30 cellular contexts compared by ENCODE assay signal in the genomic region with DNA sequence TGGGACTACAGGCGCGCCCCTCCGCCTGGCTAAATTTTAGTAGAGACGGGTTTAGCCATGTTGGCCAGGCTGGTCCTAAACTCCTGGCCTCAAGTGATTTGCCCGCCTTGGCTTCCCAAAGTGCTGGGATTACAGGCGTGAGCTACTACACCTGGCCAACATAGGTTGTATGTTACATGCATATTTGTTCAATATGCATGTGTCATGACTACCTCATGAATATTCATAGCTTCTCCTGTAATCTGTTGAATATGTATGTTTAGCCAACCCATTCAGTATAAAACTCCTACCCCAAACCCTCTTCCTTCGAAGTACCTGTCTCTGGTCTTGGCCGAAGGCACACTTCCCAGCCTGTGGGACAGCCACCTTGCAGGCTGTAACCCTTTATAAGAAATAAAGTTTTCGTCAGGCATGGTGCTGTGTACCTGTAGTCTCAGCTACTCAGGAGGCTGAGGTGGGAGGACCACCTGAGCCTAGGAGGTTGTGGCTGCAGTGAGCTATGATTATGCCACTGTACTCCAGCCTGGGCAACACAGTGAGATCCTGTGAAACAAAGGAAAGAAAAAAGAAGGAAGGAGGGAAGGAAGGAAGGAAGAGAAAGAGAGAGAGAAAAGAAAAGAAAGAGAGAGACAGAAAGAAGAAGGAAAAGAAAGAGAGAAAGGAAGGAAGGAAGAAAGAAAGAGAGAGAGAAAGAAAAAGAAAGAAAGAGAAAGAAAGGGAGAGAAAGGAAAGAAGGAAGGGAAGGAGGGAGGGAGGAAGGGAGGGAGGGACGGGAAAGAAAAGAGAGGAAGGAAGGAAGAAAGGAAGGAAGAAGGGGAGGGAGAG. TPM values are rescaled to one million over a fixed set of nuclear protein-coding genes. Genes with fewer than 3 reads are reported as not detected.
"Had no signal": no experiment of that assay in that cellular context is flagged by ENCODE, and none has a peak within 500 bp of the region (broad histone marks: within the 10 kb centered on the region; RNA-seq: fewer than 3 reads in every experiment).

No MANE protein-coding gene starts in this region.

- DNase-seq: activated CD4-positive, alpha-beta T cell treated with anti-CD3 and anti-CD28 coated beads for 48 hours; activated CD4-positive, alpha-beta T cell treated with anti-CD3 and anti-CD28 coated beads, Interleukin-2, amount 50 U/mL, for 4 hours; activated CD4-positive, CD25-positive, alpha-beta regulatory T cell treated with anti-CD3 and anti-CD28 coated beads, Interleukin-2, amount 50 U/mL, for 72 hours; activated CD8-positive, alpha-beta memory T cell treated with anti-CD3 and anti-CD28 coated beads, Interleukin-2, amount 50 U/mL, for 48 hours; activated CD8-positive, alpha-beta T cell treated with anti-CD3 and anti-CD28 coated beads, Interleukin-2, amount 10 ng/mL, durations not matched to agents 7 days and 5 days; activated effector memory CD4-positive, alpha-beta T cell treated with Interleukin-2 at 50 U/mL for 16 hours; activated naive CD4-positive, alpha-beta T cell treated with anti-CD3 and anti-CD28 coated beads for 36 hours; activated naive CD8-positive, alpha-beta T cell treated with anti-CD3 and anti-CD28 coated beads, Interleukin-2, amount 10 ng/mL, durations not matched to agents 7 days and 5 days; activated T-cell treated with anti-CD3 and anti-CD28 coated beads, Interleukin-2, amount 50 U/mL, for 1 hour; adrenal gland; anterior cingulate cortex; NCI-H1092; NCI-H1417; NCI-H1930; NCI-H2107; NCI-H2171 treated with DMSO at 0.1 percent for 48 hours; NCI-H226; NCI-H510A; NCI-H69; NK-92 treated with Interleukin-12 subunit alpha and Interleukin-12 subunit beta, amount 100 ng/mL, for 24 hours; Right ventricle myocardium superior; RPMI8226; SJCRH30; SK-N-SH; T-helper 1 cell had no signal

- H3K4me1 Mint-ChIP-seq: activated naive CD8-positive, alpha-beta T cell treated with anti-CD3 and anti-CD28 coated beads, Interleukin-2, amount 10 ng/mL, durations not matched to agents 7 days and 5 days had no signal

- H3K27ac Mint-ChIP-seq: activated CD8-positive, alpha-beta T cell treated with anti-CD3 and anti-CD28 coated beads, Interleukin-2, amount 10 ng/mL, durations not matched to agents 7 days and 5 days; activated naive CD4-positive, alpha-beta T cell treated with anti-CD3 and anti-CD28 coated beads for 36 hours; activated naive CD8-positive, alpha-beta T cell treated with anti-CD3 and anti-CD28 coated beads, Interleukin-2, amount 10 ng/mL, durations not matched to agents 7 days and 5 days had no signal

- H3K4me3 Mint-ChIP-seq: activated CD8-positive, alpha-beta T cell treated with anti-CD3 and anti-CD28 coated beads, Interleukin-2, amount 10 ng/mL, durations not matched to agents 7 days and 5 days; activated naive CD4-positive, alpha-beta T cell treated with anti-CD3 and anti-CD28 coated beads for 36 hours; activated naive CD8-positive, alpha-beta T cell treated with anti-CD3 and anti-CD28 coated beads, Interleukin-2, amount 10 ng/mL, durations not matched to agents 7 days and 5 days had no signal

- H3K9me3 Mint-ChIP-seq: activated naive CD4-positive, alpha-beta T cell treated with anti-CD3 and anti-CD28 coated beads for 36 hours; activated naive CD8-positive, alpha-beta T cell treated with anti-CD3 and anti-CD28 coated beads, Interleukin-2, amount 10 ng/mL, durations not matched to agents 7 days and 5 days had no signal

- H3K4me2 ChIP-seq: KMS-11, SK-N-SH had no signal

- H3K27me3 ChIP-seq: adrenal gland had no signal

- H3K9ac ChIP-seq: KMS-11, SK-N-SH had no signal

- H3K4me3 ChIP-seq: adrenal gland, SJCRH30 had no signal

- H3K4me1 ChIP-seq: SJCRH30 had no signal

- H3K36me3 ChIP-seq: adrenal gland, SJCRH30 had no signal

- H3K27ac ChIP-seq: adrenal gland, KMS-11, SJCRH30 had no signal

- ATAC-seq: activated CD8-positive, alpha-beta T cell treated with anti-CD3 and anti-CD28 coated beads, Interleukin-2, amount 10 ng/mL, durations not matched to agents 7 days and 5 days; Panc1 had no signal

- H3K36me3 Mint-ChIP-seq: activated naive CD8-positive, alpha-beta T cell treated with anti-CD3 and anti-CD28 coated beads, Interleukin-2, amount 10 ng/mL, durations not matched to agents 7 days and 5 days had no signal

- H3K9me3 ChIP-seq: adrenal gland, SJCRH30, SK-N-SH had no signal

RNA-seq across cellular contexts. Expression of a gene that starts 29.3 kb away (rescaled TPM):
- total RNA-seq: activated CD8-positive, alpha-beta T cell treated with anti-CD3 and anti-CD28 coated beads, Interleukin-2, amount 10 ng/mL, durations not matched to agents 7 days and 5 days; activated naive CD8-positive, alpha-beta T cell treated with anti-CD3 and anti-CD28 coated beads, Interleukin-2, amount 10 ng/mL, durations not matched to agents 7 days and 5 days; adrenal gland; cardiac septum; chondrocyte; MCF 10A; Right ventricle myocardium superior; SJCRH30 had no signal
- polyA plus RNA-seq: adrenal gland, SK-N-SH had no signal

RNA-seq across cellular contexts. Expression of a gene that starts 41.9 kb away (rescaled TPM):
- total RNA-seq: activated CD8-positive, alpha-beta T cell treated with anti-CD3 and anti-CD28 coated beads, Interleukin-2, amount 10 ng/mL, durations not matched to agents 7 days and 5 days; activated naive CD8-positive, alpha-beta T cell treated with anti-CD3 and anti-CD28 coated beads, Interleukin-2, amount 10 ng/mL, durations not matched to agents 7 days and 5 days; cardiac septum; chondrocyte; MCF 10A; Right ventricle myocardium superior; SJCRH30 had no signal
- polyA plus RNA-seq: SK-N-SH had no signal

RNA-seq across cellular contexts. Expression of a gene that starts 47.9 kb away (rescaled TPM):
- total RNA-seq: activated CD8-positive, alpha-beta T cell treated with anti-CD3 and anti-CD28 coated beads, Interleukin-2, amount 10 ng/mL, durations not matched to agents 7 days and 5 days; activated naive CD4-positive, alpha-beta T cell treated with anti-CD3 and anti-CD28 coated beads for 36 hours; activated naive CD8-positive, alpha-beta T cell treated with anti-CD3 and anti-CD28 coated beads, Interleukin-2, amount 10 ng/mL, durations not matched to agents 7 days and 5 days; chondrocyte; MCF 10A; SJCRH30 had no signal
- polyA plus RNA-seq: SK-N-SH had no signal

RNA-seq across cellular contexts. Expression of a gene that starts 52.5 kb away (rescaled TPM):
- total RNA-seq: activated CD8-positive, alpha-beta T cell treated with anti-CD3 and anti-CD28 coated beads, Interleukin-2, amount 10 ng/mL, durations not matched to agents 7 days and 5 days; activated naive CD8-positive, alpha-beta T cell treated with anti-CD3 and anti-CD28 coated beads, Interleukin-2, amount 10 ng/mL, durations not matched to agents 7 days and 5 days; adrenal gland; cardiac septum; chondrocyte; MCF 10A; Right ventricle myocardium superior; SJCRH30 had no signal
- polyA plus RNA-seq: SK-N-SH had no signal
